1 cellular context compared by ENCODE assay signal in the genomic region with DNA sequence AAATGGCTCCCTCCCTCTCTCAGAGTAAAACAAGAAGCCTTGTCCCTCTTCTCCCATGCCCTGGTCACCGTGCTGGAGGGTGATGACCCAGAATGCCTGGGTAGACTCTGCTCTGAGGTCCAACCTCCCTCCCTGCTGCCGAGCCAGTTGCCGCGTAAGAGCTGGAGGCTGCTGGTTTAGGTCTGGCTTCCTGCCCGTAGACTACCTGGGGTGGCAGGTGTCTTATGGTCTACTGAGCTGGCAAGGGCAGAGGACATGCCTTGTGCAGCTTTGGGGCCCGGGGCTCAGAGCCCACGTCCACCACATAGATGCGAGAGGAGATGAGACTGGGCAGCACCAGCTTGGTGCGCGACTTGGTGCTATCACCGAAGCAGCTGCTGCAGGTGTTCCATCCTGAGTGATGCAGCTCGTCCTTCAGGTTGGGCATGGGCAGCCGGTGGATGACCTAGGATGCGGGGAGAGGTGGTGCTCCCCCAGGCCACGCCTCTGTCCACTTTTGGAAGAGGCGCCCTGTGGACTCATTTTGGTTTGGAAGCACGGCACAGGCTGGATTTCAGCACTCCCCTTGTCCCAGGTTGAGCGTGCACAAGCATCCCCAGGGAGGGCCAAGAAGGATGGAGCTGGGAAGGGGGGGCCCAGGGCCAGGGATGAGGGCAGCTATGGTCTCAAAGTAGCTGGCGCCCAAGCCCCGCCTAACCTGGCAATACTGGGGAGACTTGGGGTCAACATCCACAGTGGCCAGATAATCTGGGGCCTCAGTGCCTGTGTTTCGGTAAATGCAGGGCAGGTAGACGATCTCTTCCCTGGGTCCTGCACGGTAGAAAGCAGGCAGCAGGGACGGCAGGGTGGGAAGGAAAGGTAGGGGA.
TF ChIP-seq lines count a peak whose summit lies in the region.

No MANE protein-coding gene starts in this region.

TF ChIP-seq in IMR-90, 13 proteins besides CTCF, POLR2A, EP300 and RAD21:
- TF ChIP-seq RFX5 (IDR thresholded peaks at IDR 0.05; ENCODE audit: low read depth, low read length) (no peak), MAFK (IDR thresholded peaks at IDR 0.05; ENCODE audit: low read depth, low read length) (no peak), CEBPB (IDR thresholded peaks at IDR 0.05; ENCODE audit: low read depth, low read length) (no peak), CHD1 (IDR thresholded peaks at IDR 0.05; ENCODE audit: low read depth, low read length) (no peak), RCOR1 (IDR thresholded peaks at IDR 0.05; ENCODE audit: insufficient replicate concordance, low read length) (no peak), FOS (IDR thresholded peaks at IDR 0.05; ENCODE audit: low read depth, low read length) (no peak), SMC3 (IDR thresholded peaks at IDR 0.05; ENCODE audit: low read depth, low read length) (no peak), NFE2L2 (IDR thresholded peaks at IDR 0.05; ENCODE audit: low read depth, low read length) (no peak), MAZ (IDR thresholded peaks at IDR 0.05; ENCODE audit: borderline replicate concordance, low read depth, low read length) (no peak), MXI1 (IDR thresholded peaks at IDR 0.05; ENCODE audit: borderline replicate concordance, low read depth, low read length) (no peak), BHLHE40 (IDR thresholded peaks at IDR 0.05; ENCODE audit: low read depth, low read length) (no peak)
- TF ChIP-seq, protein P1, sequence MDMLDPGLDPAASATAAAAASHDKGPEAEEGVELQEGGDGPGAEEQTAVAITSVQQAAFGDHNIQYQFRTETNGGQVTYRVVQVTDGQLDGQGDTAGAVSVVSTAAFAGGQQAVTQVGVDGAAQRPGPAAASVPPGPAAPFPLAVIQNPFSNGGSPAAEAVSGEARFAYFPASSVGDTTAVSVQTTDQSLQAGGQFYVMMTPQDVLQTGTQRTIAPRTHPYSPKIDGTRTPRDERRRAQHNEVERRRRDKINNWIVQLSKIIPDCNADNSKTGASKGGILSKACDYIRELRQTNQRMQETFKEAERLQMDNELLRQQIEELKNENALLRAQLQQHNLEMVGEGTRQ (IDR thresholded peaks at IDR 0.05; ENCODE audit: low read depth, low read length): no peak
- TF ChIP-seq, protein P2, sequence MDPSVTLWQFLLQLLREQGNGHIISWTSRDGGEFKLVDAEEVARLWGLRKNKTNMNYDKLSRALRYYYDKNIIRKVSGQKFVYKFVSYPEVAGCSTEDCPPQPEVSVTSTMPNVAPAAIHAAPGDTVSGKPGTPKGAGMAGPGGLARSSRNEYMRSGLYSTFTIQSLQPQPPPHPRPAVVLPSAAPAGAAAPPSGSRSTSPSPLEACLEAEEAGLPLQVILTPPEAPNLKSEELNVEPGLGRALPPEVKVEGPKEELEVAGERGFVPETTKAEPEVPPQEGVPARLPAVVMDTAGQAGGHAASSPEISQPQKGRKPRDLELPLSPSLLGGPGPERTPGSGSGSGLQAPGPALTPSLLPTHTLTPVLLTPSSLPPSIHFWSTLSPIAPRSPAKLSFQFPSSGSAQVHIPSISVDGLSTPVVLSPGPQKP (IDR thresholded peaks at IDR 0.05; ENCODE audit: borderline replicate concordance, low read depth, low read length): no peak
